8 cellular contexts compared by ENCODE assay signal in genomic region chr1:146036990-146037646, GRCh38. TPM values are rescaled to one million over a fixed set of nuclear protein-coding genes. Genes with fewer than 3 reads are reported as not detected.
DNase-seq lines count a peak whose midpoint lies in the region; ATAC-seq and TF ChIP-seq lines count a peak whose summit lies in the region.

No MANE protein-coding gene starts in this region.

- H3K36me3 ChIP-seq in KOPT-K1 (ENCODE audit: insufficient read depth, low read length) (no peaks in the 10 kb centered on the region), neural cell (ENCODE audit: insufficient read depth, low read length) (no peaks in the 10 kb centered on the region), stomach (no peaks in the 10 kb centered on the region)

- H3K9me3 ChIP-seq in KOPT-K1 (ENCODE audit: insufficient read depth, low read length, poor library complexity, severe bottlenecking) (no peaks in the 10 kb centered on the region), neural cell (ENCODE audit: low read length) (no peaks in the 10 kb centered on the region), stomach (no peaks in the 10 kb centered on the region)

- no peaks in the 10 kb centered on the region for H3K9me2 ChIP-seq in neural cell (ENCODE audit: insufficient read depth, low read length)

- TF ChIP-seq RAD21 in neural cell (conservative IDR thresholded peaks at IDR 0.05), result no peak

- WGBS in stomach, 5 donors, result 0 to 1% (median 0%) methylated on average over 21 of the region's 21 CpGs

- no peaks in the 10 kb centered on the region for H4K20me1 ChIP-seq in neural cell (ENCODE audit: insufficient read depth)

- DNase-seq in RKO (ENCODE audit: low spot score) (peak; percentile 90), fibroblast of peridontal ligament (ENCODE audit: extremely low read depth) (peak; percentile 95), stomach (peak; percentile 79)
- DNase-seq in activated T-helper 1 cell treated with anti-CD3 and anti-CD28 coated beads, Interleukin-12 subunit alpha, Interleukin-12 subunit beta, Interleukin-2, Interleukin-4 antibody, amounts not matched to agents 30 ng/mL and 10 ng/mL and 1 ng/mL, durations not matched to agents 14 hours and 24 hours and 36 hours (ENCODE audit: low spot score), result peak; percentile 70

- peaks cover 50% of the 10 kb centered on the region for H3K4me1 Mint-ChIP-seq in activated T-helper 1 cell treated with anti-CD3 and anti-CD28 coated beads, Interleukin-12 subunit alpha, Interleukin-12 subunit beta, Interleukin-2, Interleukin-4 antibody, amounts not matched to agents 30 ng/mL and 10 ng/mL and 1 ng/mL, durations not matched to agents 14 hours and 24 hours and 36 hours (ENCODE audit: low read depth)

- peaks cover 13 to 47% (median 28%) of the 10 kb centered on the region in 4 donors for H3K4me1 ChIP-seq in stomach

- H3K4me3 ChIP-seq in neural cell (ENCODE audit: low read length), result peak overlapping the region; percentile 83
- peak overlapping the region; percentile 55 to 70 (median 60) for H3K4me3 ChIP-seq in stomach

- H3K27ac Mint-ChIP-seq in activated T-helper 1 cell treated with anti-CD3 and anti-CD28 coated beads, Interleukin-12 subunit alpha, Interleukin-12 subunit beta, Interleukin-2, Interleukin-4 antibody, amounts not matched to agents 30 ng/mL and 10 ng/mL and 1 ng/mL, durations not matched to agents 14 hours and 24 hours and 36 hours, result peak overlapping the region; percentile 98

- H3K4me2 ChIP-seq in neural cell (ENCODE audit: low read length), result peak overlapping the region; percentile 77

- peak overlapping the region; percentile 93 for H3K4me3 Mint-ChIP-seq in activated T-helper 1 cell treated with anti-CD3 and anti-CD28 coated beads, Interleukin-12 subunit alpha, Interleukin-12 subunit beta, Interleukin-2, Interleukin-4 antibody, amounts not matched to agents 30 ng/mL and 10 ng/mL and 1 ng/mL, durations not matched to agents 14 hours and 24 hours and 36 hours

- H3K9me3 Mint-ChIP-seq in activated T-helper 1 cell treated with anti-CD3 and anti-CD28 coated beads, Interleukin-12 subunit alpha, Interleukin-12 subunit beta, Interleukin-2, Interleukin-4 antibody, amounts not matched to agents 30 ng/mL and 10 ng/mL and 1 ng/mL, durations not matched to agents 14 hours and 24 hours and 36 hours, result no peaks in the 10 kb centered on the region

- H3K27ac ChIP-seq in 22Rv1 (peak overlapping the region; percentile 98), KOPT-K1 (ENCODE audit: low read depth, low read length, poor library complexity, severe bottlenecking) (peak overlapping the region; percentile 65), neural cell (ENCODE audit: low read length) (peak overlapping the region; percentile 76), stomach (peak overlapping the region; percentile 85 to 97 (median 92))

- no peaks in the 10 kb centered on the region for H3K36me3 Mint-ChIP-seq in activated T-helper 1 cell treated with anti-CD3 and anti-CD28 coated beads, Interleukin-12 subunit alpha, Interleukin-12 subunit beta, Interleukin-2, Interleukin-4 antibody, amounts not matched to agents 30 ng/mL and 10 ng/mL and 1 ng/mL, durations not matched to agents 14 hours and 24 hours and 36 hours (ENCODE audit: low read depth)

- H2AFZ ChIP-seq in neural cell (ENCODE audit: low read depth, low read length), result peak overlapping the region; percentile 82

- H3K27me3 ChIP-seq in neural cell (ENCODE audit: insufficient read depth, low read depth, low read length), result no peaks in the 10 kb centered on the region
- H3K27me3 ChIP-seq in stomach, result no peaks in the 10 kb centered on the region

- TF ChIP-seq CTCF in 22Rv1 (IDR thresholded peaks at IDR 0.05), result no peak
- no peak for TF ChIP-seq CTCF in neural cell (IDR thresholded peaks at IDR 0.05; ENCODE audit: poor library complexity, severe bottlenecking)
- TF ChIP-seq CTCF in stomach (IDR thresholded peaks at IDR 0.05), result no peak

- H3F3A ChIP-seq in neural cell (ENCODE audit: insufficient read depth, low read length, poor library complexity, severe bottlenecking), result peaks cover 9% of the 10 kb centered on the region

- TF ChIP-seq EP300 in neural cell (conservative IDR thresholded peaks at IDR 0.05; ENCODE audit: poor library complexity, severe bottlenecking), result peak; percentile 13
- no peak for TF ChIP-seq EP300 in stomach (IDR thresholded peaks at IDR 0.05)

- H3K79me2 ChIP-seq in neural cell (replicated peaks; ENCODE audit: insufficient read depth, low read length), result no peaks in the 10 kb centered on the region

- intact Hi-C loops in activated T-helper 1 cell treated with anti-CD3 and anti-CD28 coated beads, Interleukin-12 subunit alpha, Interleukin-12 subunit beta, Interleukin-2, Interleukin-4 antibody, amounts not matched to agents 30 ng/mL and 10 ng/mL and 1 ng/mL, durations not matched to agents 14 hours and 24 hours and 36 hours (cut with micrococcal nuclease), result loop anchor here (1.0 kb wide), 2 partner anchors 41 to 59 kb away; partner anchors contain the start of gene TXNIP
- intact Hi-C loops in stomach (cut with DNase I; ENCODE audit: low total_unique reads), result no loop called here

- TF ChIP-seq POLR2A in stomach (IDR thresholded peaks at IDR 0.05), result no peak

- H3K9ac ChIP-seq in neural cell (ENCODE audit: low read length), result peak overlapping the region; percentile 76

- H3K27me3 Mint-ChIP-seq in activated T-helper 1 cell treated with anti-CD3 and anti-CD28 coated beads, Interleukin-12 subunit alpha, Interleukin-12 subunit beta, Interleukin-2, Interleukin-4 antibody, amounts not matched to agents 30 ng/mL and 10 ng/mL and 1 ng/mL, durations not matched to agents 14 hours and 24 hours and 36 hours (ENCODE audit: insufficient read depth), result peaks cover 24% of the 10 kb centered on the region

- peak; percentile 29 for ATAC-seq in GM18867 (IDR thresholded peaks at IDR 0.05; ENCODE audit: unreplicated experiment)

TF ChIP-seq in neural cell, 6 proteins besides CTCF, POLR2A, EP300 and RAD21:
- TF ChIP-seq SMC3 (conservative IDR thresholded peaks at IDR 0.05; ENCODE audit: poor library complexity) (peak; percentile 8), EZH2 (IDR thresholded peaks at IDR 0.05; ENCODE audit: borderline replicate concordance, insufficient read depth, low read length, poor library complexity, severe bottlenecking) (no peak), MXI1 (conservative IDR thresholded peaks at IDR 0.05; ENCODE audit: poor library complexity, severe bottlenecking) (peak; percentile 80)

RNA-seq across cellular contexts. Expression of gene HJV, which starts 15.6 kb away (rescaled TPM):
- total RNA-seq in activated T-helper 1 cell treated with anti-CD3 and anti-CD28 coated beads, Interleukin-12 subunit alpha, Interleukin-12 subunit beta, Interleukin-2, Interleukin-4 antibody, amounts not matched to agents 30 ng/mL and 10 ng/mL and 1 ng/mL, durations not matched to agents 14 hours and 24 hours and 36 hours, result not detected in 2 replicates
- polyA plus RNA-seq in neural cell (not detected in 2 replicates), stomach (not detected)
- polyA minus RNA-seq in neural cell, result 0.49 TPM in 1 of 2 replicates, not detected in the other
- total RNA-seq in stomach, result not detected

RNA-seq across cellular contexts. Expression of gene TXNIP, which starts 40.7 kb away (rescaled TPM):
- total RNA-seq in activated T-helper 1 cell treated with anti-CD3 and anti-CD28 coated beads, Interleukin-12 subunit alpha, Interleukin-12 subunit beta, Interleukin-2, Interleukin-4 antibody, amounts not matched to agents 30 ng/mL and 10 ng/mL and 1 ng/mL, durations not matched to agents 14 hours and 24 hours and 36 hours, result 107 and 108 TPM in 2 replicates
- polyA plus RNA-seq in neural cell (140 and 165 TPM in 2 replicates), stomach (100 to 1,000 TPM; 217 to 613 (median 334) TPM)
- 601 and 667 TPM in 2 replicates for polyA minus RNA-seq in neural cell
- total RNA-seq in stomach, result 1,000 to 10,000 TPM in 3 of 5 donors, 100 to 1,000 TPM in 2; 204 to 3,386 (median 1,054) TPM

Comparison
In these comparisons a context has a peak if more than half of its experiments do, and no peak if none do; other contexts are left out.
1. Peak in every context shown above with its lines: DNase-seq, ATAC-seq, H3K4me3 ChIP-seq and H3K27ac ChIP-seq.